ENCODE assay signal across 16 cellular contexts in genomic region chr6:21928715-21929298, GRCh38.
"Had no signal": no experiment of that assay in that cellular context is flagged by ENCODE, and none has a peak within 500 bp of the region (broad histone marks: within the 10 kb centered on the region; RNA-seq: fewer than 3 reads in every experiment).

No MANE protein-coding gene starts in this region.

- H3K27ac ChIP-seq: ascending aorta, heart right ventricle, parathyroid adenoma, stomach, thyroid gland, vagina had no signal

- H2AFZ ChIP-seq: parathyroid adenoma had no signal

- ATAC-seq: activated CD8-positive, alpha-beta T cell treated with anti-CD3 and anti-CD28 coated beads for 36 hours; heart right ventricle; left ventricle myocardium superior had no signal

- H3K27ac Mint-ChIP-seq: activated CD8-positive, alpha-beta T cell treated with anti-CD3 and anti-CD28 coated beads for 36 hours had no signal

- H3K27me3 ChIP-seq: ascending aorta, heart right ventricle, stomach, thyroid gland, vagina had no signal

- H3K27me3 Mint-ChIP-seq: activated CD8-positive, alpha-beta T cell treated with anti-CD3 and anti-CD28 coated beads for 36 hours had no signal

- H3K4me1 ChIP-seq: ascending aorta, parathyroid adenoma, thyroid gland, vagina had no signal

- H3K9me3 ChIP-seq: ascending aorta, thyroid gland, vagina had no signal

- DNase-seq: activated CD8-positive, alpha-beta memory T cell treated with anti-CD3 and anti-CD28 coated beads, Interleukin-2, amount 50 U/mL, for 4 hours; activated CD8-positive, alpha-beta T cell treated with anti-CD3 and anti-CD28 coated beads for 36 hours; activated naive CD4-positive, alpha-beta T cell; heart right ventricle; islet precursor cell; left ventricle myocardium superior; mesendoderm; retina; stimulated activated CD4-positive, alpha-beta T cell treated with anti-CD3 and anti-CD28 coated beads, Interleukin-15, amount 100 ng/mL, for 24 hours; stimulated activated CD4-positive, alpha-beta T cell treated with anti-CD3 and anti-CD28 coated beads, Interleukin-4, amount 100 ng/mL, for 24 hours; stomach; T-helper 9 cell; thyroid gland had no signal

- H3K9ac ChIP-seq: parathyroid adenoma had no signal

- H3K4me3 ChIP-seq: ascending aorta, heart right ventricle, stomach, thyroid gland, vagina had no signal

- H3K4me3 Mint-ChIP-seq: activated CD8-positive, alpha-beta T cell treated with anti-CD3 and anti-CD28 coated beads for 36 hours had no signal

- H3K36me3 ChIP-seq: ascending aorta, heart right ventricle, stomach, thyroid gland, vagina had no signal

- H3K79me2 ChIP-seq: parathyroid adenoma had no signal
